ENCODE assay signal across 32 cellular contexts in the genomic region with DNA sequence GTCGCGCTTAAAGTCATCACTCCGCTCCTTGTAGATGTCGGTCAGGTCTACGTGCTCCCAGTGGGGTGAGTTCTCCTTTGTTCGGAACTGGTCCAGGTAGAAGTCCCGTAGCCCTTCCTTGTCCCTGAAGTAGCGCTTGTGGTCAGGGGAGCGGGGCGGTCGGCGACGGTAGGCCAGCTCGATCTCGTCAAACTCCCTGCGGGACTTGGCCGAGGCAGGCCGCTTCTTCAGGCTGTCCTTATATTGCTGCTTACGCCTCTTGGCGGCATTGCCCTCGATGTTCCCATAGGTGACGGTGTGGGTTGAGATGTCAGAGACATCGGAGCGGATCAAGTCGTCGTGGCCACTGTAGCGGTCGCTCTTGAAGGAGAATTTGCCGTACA.
"Had no signal": no experiment of that assay in that cellular context is flagged by ENCODE, and none has a peak within 500 bp of the region (broad histone marks: within the 10 kb centered on the region; RNA-seq: fewer than 3 reads in every experiment).

No MANE protein-coding gene starts in this region.

- H3K36me3 ChIP-seq: adrenal gland, brain microvascular endothelial cell, breast epithelium had no signal

- H3K27ac ChIP-seq: adrenal gland, body of pancreas, brain microvascular endothelial cell, breast epithelium, VCaP had no signal

- H3K4me1 ChIP-seq: adrenal gland, breast epithelium had no signal

- H3K9me3 ChIP-seq: adrenal gland, body of pancreas, breast epithelium had no signal

- DNase-seq: activated B cell treated with CpG ODN at 0.5 μM for 24 hours; activated CD4-positive, alpha-beta memory T cell treated with anti-CD3 and anti-CD28 coated beads for 36 hours; activated CD4-positive, alpha-beta T cell treated with anti-CD3 and anti-CD28 coated beads for 4 hours; activated CD4-positive, alpha-beta T cell treated with anti-CD3 and anti-CD28 coated beads, Interleukin-2, amount 10 ng/mL, durations not matched to agents 24 days and 14 days; activated CD4-positive, alpha-beta T cell treated with anti-CD3 and anti-CD28 coated beads, Interleukin-2, amount 50 U/mL, for 1 hour; activated CD4-positive, alpha-beta T cell treated with anti-CD3 and anti-CD28 coated beads, Interleukin-2, amount 50 U/mL, for 4 hours; activated CD4-positive, CD25-positive, alpha-beta regulatory T cell treated with anti-CD3 and anti-CD28 coated beads, Interleukin-2, amount 50 U/mL, for 72 hours; activated CD8-positive, alpha-beta memory T cell treated with anti-CD3 and anti-CD28 coated beads, Interleukin-2, amount 50 U/mL, for 4 hours; activated CD8-positive, alpha-beta T cell treated with anti-CD3 and anti-CD28 coated beads for 36 hours; activated effector memory CD4-positive, alpha-beta T cell treated with anti-CD3 and anti-CD28 coated beads, Interleukin-2, amount 50 U/mL, for 16 hours; activated gamma-delta T cell treated with Interleukin-2 at 50 U/mL for 16 hours; activated naive CD4-positive, alpha-beta T cell; activated naive CD4-positive, alpha-beta T cell treated with anti-CD3 and anti-CD28 coated beads for 36 hours; activated naive CD4-positive, alpha-beta T cell treated with anti-CD3 and anti-CD28 coated beads, Interleukin-2, amount 50 U/mL, for 16 hours; activated naive CD8-positive, alpha-beta T cell treated with anti-CD3 and anti-CD28 coated beads for 36 hours; activated T-cell treated with anti-CD3 and anti-CD28 coated beads for 4 hours; activated T-cell treated with anti-CD3 and anti-CD28 coated beads, Interleukin-2, amount 50 U/mL, for 1 hour; activated T-cell treated with anti-CD3 and anti-CD28 coated beads, Interleukin-2, amount 50 U/mL, for 4 hours; activated T-cell treated with anti-CD3 and anti-CD28 coated beads, Interleukin-2, amount 50 U/mL, for 72 hours; adrenal gland; amniotic stem cell; body of pancreas; brain microvascular endothelial cell; central memory CD4-positive, alpha-beta T cell; T-cell; T-helper 17 cell had no signal

- FAIRE-seq: astrocyte, TTC549 had no signal

- ATAC-seq: activated CD8-positive, alpha-beta T cell treated with anti-CD3 and anti-CD28 coated beads for 36 hours; activated naive CD4-positive, alpha-beta T cell treated with anti-CD3 and anti-CD28 coated beads, Interleukin-2, amount 50 U/mL, for 72 hours; activated T-cell treated with anti-CD3 and anti-CD28 coated beads, Interleukin-2, amount 50 U/mL, for 4 hours; activated T-cell treated with anti-CD3 and anti-CD28 coated beads, Interleukin-2, amount 50 U/mL, for 72 hours; activated T-helper 17 cell treated with anti-CD3 and anti-CD28 coated beads, Interleukin-2, amount 50 U/mL, for 72 hours; body of pancreas; T-cell; T-helper 17 cell had no signal

- H3K4me3 ChIP-seq: adrenal gland, body of pancreas, breast epithelium had no signal

- H3K27me3 ChIP-seq: adrenal gland, body of pancreas, brain microvascular endothelial cell, breast epithelium had no signal
